In the genomic region with DNA sequence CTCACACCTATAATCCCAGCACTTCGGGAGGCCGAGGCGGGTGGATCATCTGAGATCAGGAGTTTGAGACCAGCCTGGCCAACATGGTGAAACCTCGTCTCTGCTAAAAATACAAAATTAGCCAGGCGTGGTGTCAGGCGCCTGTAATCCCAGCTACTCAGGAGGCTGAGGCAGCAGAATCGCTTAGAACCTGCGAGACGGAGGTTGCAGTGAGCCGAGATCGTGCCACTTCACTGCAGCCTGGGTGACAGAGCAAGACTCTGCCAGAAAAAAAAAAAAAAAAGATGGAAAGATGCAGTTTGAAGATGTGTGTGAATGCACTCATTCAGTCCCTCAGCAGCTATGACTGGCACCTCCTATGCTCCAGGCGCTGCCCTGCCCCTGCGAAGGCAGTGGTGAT, we compare ENCODE assay signal across 1 cellular context. TPM values are rescaled to one million over a fixed set of nuclear protein-coding genes. Genes with fewer than 3 reads are reported as not detected.
"Had no signal": no experiment of that assay in that cellular context is flagged by ENCODE, and none has a peak within 500 bp of the region (broad histone marks: within the 10 kb centered on the region; RNA-seq: fewer than 3 reads in every experiment).

No MANE protein-coding gene starts in this region.

RNA-seq across cellular contexts. Expression of a gene that starts 41.3 kb away (rescaled TPM):
- total RNA-seq: bronchial epithelial cell had no signal
